Comparison of ENCODE assay signal across 10 cellular contexts in the genomic region with DNA sequence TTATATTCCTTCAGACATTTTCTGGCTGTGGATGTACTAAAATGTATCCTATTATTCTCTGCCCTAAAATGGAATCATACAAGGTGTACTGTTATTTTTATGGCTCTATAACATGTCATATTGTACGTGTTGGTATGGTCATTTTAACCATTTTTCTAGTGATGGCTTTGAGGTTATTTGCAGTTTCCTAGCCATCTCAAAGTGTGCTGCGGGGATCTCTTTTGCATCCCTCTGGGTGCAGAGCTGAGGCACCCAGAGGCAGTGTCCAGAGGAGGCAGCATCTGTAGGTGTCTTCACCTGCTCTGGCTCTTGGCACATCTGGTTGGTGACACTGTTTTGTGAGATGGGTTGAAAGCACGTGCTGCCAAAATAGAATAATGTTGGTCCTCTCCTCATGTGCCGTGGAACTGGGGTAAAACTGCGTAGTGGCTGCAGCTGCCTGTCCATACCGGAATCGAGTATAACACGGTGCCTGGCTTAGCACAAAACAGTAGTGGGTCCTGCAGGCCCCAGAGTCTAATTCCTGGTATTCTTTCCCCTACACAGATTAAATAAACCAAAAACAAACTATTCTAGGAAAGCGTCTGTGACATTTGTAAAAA. TPM values are rescaled to one million over a fixed set of nuclear protein-coding genes. Genes with fewer than 3 reads are reported as not detected.
A peak's percentile ranks its signal among the peaks of the same experiment; 100 is the strongest.
DNase-seq lines count a peak whose midpoint lies in the region; ATAC-seq and TF ChIP-seq lines count a peak whose summit lies in the region.
"Had no signal": no experiment of that assay in that cellular context is flagged by ENCODE, and none has a peak within 500 bp of the region (broad histone marks: within the 10 kb centered on the region; RNA-seq: fewer than 3 reads in every experiment).

No MANE protein-coding gene starts in this region.

- H3K9me3 ChIP-seq in Peyer's patch (no peaks in the 10 kb centered on the region), neutrophil (no peaks in the 10 kb centered on the region)
- H3K9me3 ChIP-seq: pancreas had no signal

- ATAC-seq in GM18907 (IDR thresholded peaks at IDR 0.05; ENCODE audit: unreplicated experiment): no peak
- no peak for ATAC-seq in HG02678 (IDR thresholded peaks at IDR 0.05; ENCODE audit: unreplicated experiment)

- H3K27ac ChIP-seq in ACC112 (ENCODE audit: low read depth, low read length) (peak overlapping the region; percentile 60), Peyer's patch (peak overlapping the region in 2 of 4 donors; percentile 13 to 48), neutrophil (peak overlapping the region; percentile 60)

- TF ChIP-seq POLR2A in Peyer's patch (IDR thresholded peaks at IDR 0.05) (no peak), erythroblast (IDR thresholded peaks at IDR 0.05; ENCODE audit: low read length) (peak; percentile 9)

- peak in 2 of 3 donors; percentile 16 to 46 for DNase-seq in Peyer's patch
- no peak for DNase-seq in erythroblast (lab: John Stamatoyannopoulos, UW)
- DNase-seq in T-helper 2 cell: no peak
- DNase-seq in medulla oblongata (ENCODE audit: extremely low spot score): no peak
- DNase-seq: NCI-H82 had no signal

- peaks cover 79% of the 10 kb centered on the region for H3K79me2 ChIP-seq in ACC112 (ENCODE audit: control insufficient read depth, insufficient read depth, low read length, unreplicated experiment)

- H3K4me1 ChIP-seq in ACC112 (ENCODE audit: control insufficient read depth, insufficient read depth, low read length, unreplicated experiment) (peaks cover 38% of the 10 kb centered on the region), Peyer's patch (peaks cover 0 to 40% (median 12%) of the 10 kb centered on the region in 4 donors), neutrophil (ENCODE audit: control insufficient read depth in 1 of 2, insufficient read depth in 1 of 2, low read depth in 1 of 2, low read length in 1 of 2) (peaks cover 82 to 85% of the 10 kb centered on the region in 2 experiments)

- H3K36me3 ChIP-seq in ACC112 (ENCODE audit: insufficient read depth, low read length): peaks cover 48% of the 10 kb centered on the region
- H3K36me3 ChIP-seq in Peyer's patch: peaks cover 0 to 50% (median 0%) of the 10 kb centered on the region in 3 donors
- peaks cover 91% of the 10 kb centered on the region for H3K36me3 ChIP-seq in neutrophil

- no peak overlapping the region for H2AFZ ChIP-seq in ACC112 (ENCODE audit: low read length, unreplicated experiment)

- no peaks in the 10 kb centered on the region for H3K27me3 ChIP-seq in ACC112 (ENCODE audit: insufficient read depth, low read length)
- no peaks in the 10 kb centered on the region for H3K27me3 ChIP-seq in Peyer's patch
- no peaks in the 10 kb centered on the region for H3K27me3 ChIP-seq in neutrophil
- H3K27me3 ChIP-seq: pancreas had no signal

- TF ChIP-seq CTCF in Peyer's patch (IDR thresholded peaks at IDR 0.05): no peak
- TF ChIP-seq CTCF in neutrophil (IDR thresholded peaks at IDR 0.05): no peak

- peak overlapping the region; percentile 44 for H3K4me3 ChIP-seq in ACC112 (ENCODE audit: low read depth, low read length)
- no peak overlapping the region for H3K4me3 ChIP-seq in Peyer's patch
- no peak overlapping the region for H3K4me3 ChIP-seq in neutrophil (ENCODE audit: low read depth in 1 of 2, low read length in 1 of 2)

RNA-seq across cellular contexts. Expression of a gene that starts 12.8 kb away (rescaled TPM):
- total RNA-seq in Peyer's patch: 1,000 to 10,000 TPM in 2 of 4 donors, 100 to 1,000 TPM in 2; 705 to 1,411 (median 1,064) TPM

RNA-seq across cellular contexts. Expression of a gene that starts 49.0 kb away (rescaled TPM):
- total RNA-seq in Peyer's patch: 100 to 1,000 TPM in 2 of 4 donors, 10 to 100 TPM in 2; 51.2 to 115 (median 102) TPM

RNA-seq across cellular contexts. Expression of a gene that starts 53.0 kb away (rescaled TPM):
- 10 to 100 TPM; 23.3 to 50.6 (median 40.2) TPM for total RNA-seq in Peyer's patch

Comparison
In these comparisons a context has a peak if more than half of its experiments do, and no peak if none do; other contexts are left out.
1. DNase-seq: peak in Peyer's patch (2 of 3); none in erythroblast (0 of 2), T-helper 2 cell (0 of 5) and medulla oblongata (single experiment).